In the genomic region with DNA sequence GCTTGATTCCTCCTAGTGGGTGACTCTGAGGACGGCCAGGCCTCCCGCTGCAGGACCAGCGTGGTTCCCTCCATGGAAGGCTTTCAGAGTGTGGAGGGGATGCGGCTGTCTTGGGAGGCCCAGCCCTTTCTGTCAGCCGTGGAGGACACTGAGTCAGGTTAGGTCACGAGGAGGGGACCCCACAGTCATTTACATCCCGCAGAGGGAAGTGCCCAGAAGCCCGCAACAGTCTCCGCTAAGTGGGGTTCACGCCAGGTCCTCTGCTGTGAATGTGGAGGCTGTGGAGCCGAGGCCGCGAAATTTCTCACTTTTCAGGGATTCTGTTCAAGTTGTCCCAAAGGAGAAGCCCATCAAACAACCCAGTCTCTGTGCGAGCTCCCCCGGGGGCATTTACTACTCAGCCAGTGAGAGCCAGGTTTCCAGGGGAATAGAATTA, we compare ENCODE assay signal across 25 cellular contexts. TPM values are rescaled to one million over a fixed set of nuclear protein-coding genes. Genes with fewer than 3 reads are reported as not detected.
DNase-seq lines count a peak whose midpoint lies in the region; ATAC-seq, FAIRE-seq and TF ChIP-seq lines count a peak whose summit lies in the region.
"Had no signal": no experiment of that assay in that cellular context is flagged by ENCODE, and none has a peak within 500 bp of the region (broad histone marks: within the 10 kb centered on the region; RNA-seq: fewer than 3 reads in every experiment).

No MANE protein-coding gene starts in this region.

- no peaks in the 10 kb centered on the region for H3K27me3 ChIP-seq in heart left ventricle
- H3K27me3 ChIP-seq in right atrium auricular region = no peaks in the 10 kb centered on the region
- H3K27me3 ChIP-seq in hepatocyte = no peaks in the 10 kb centered on the region
- no peaks in the 10 kb centered on the region for H3K27me3 ChIP-seq in sigmoid colon
- H3K27me3 ChIP-seq: left lung, testis had no signal

- H3K4me1 ChIP-seq in heart left ventricle (peaks cover 0 to 64% (median 38%) of the 10 kb centered on the region in 12 donors), right atrium auricular region (peaks cover 0 to 20% of the 10 kb centered on the region in 2 donors), hepatocyte (ENCODE audit: insufficient read depth) (peaks cover 47% of the 10 kb centered on the region), sigmoid colon (peaks cover 0 to 50% (median 19%) of the 10 kb centered on the region in 4 donors)
- H3K4me1 ChIP-seq: left lung, parathyroid adenoma, testis had no signal

- TF ChIP-seq POLR2A in heart left ventricle (IDR thresholded peaks at IDR 0.05) = no peak
- no peak for TF ChIP-seq POLR2A in sigmoid colon (IDR thresholded peaks at IDR 0.05)
- TF ChIP-seq POLR2A in H54 (IDR thresholded peaks at IDR 0.05; ENCODE audit: low read depth, low read length) = no peak

- no peak for TF ChIP-seq EP300 in sigmoid colon (IDR thresholded peaks at IDR 0.05)

- H3K79me2 ChIP-seq in hepatocyte = peaks cover 89% of the 10 kb centered on the region
- H3K79me2 ChIP-seq: parathyroid adenoma had no signal

- no peak for DNase-seq in heart left ventricle
- DNase-seq in right atrium auricular region (ENCODE audit: low spot score) = no peak
- no peak for DNase-seq in hepatocyte (ENCODE audit: low spot score)
- DNase-seq in sigmoid colon = peak; percentile 60
- no peak for DNase-seq in type B pancreatic cell (ENCODE audit: extremely low spot score, unreplicated experiment)
- no peak for DNase-seq in GM10248 (ENCODE audit: extremely low spot score)
- DNase-seq in activated CD4-positive, alpha-beta T cell treated with anti-CD3 and anti-CD28 coated beads, Interleukin-2, amount 10 ng/mL, durations not matched to agents 24 days and 14 days = no peak
- DNase-seq in H54 (ENCODE audit: insufficient read length, low spot score) = no peak
- DNase-seq: CD4-positive, alpha-beta memory T cell; DMS 273 treated with DMSO at 0.1 percent for 48 hours; left lung; natural killer cell; NCI-H1417; NCI-H2081 treated with DMSO at 0.1 percent for 48 hours; NCI-H82; OCI-M1; SHP77; stimulated activated CD4-positive, alpha-beta T cell treated with anti-CD3 and anti-CD28 coated beads, Interleukin-1b, Interleukin-23, amount 100 ng/mL, for 48 hours; T-helper 9 cell; testis had no signal

- peak overlapping the region; percentile 43 for H3K27ac Mint-ChIP-seq in type B pancreatic cell
- H3K27ac Mint-ChIP-seq in activated CD4-positive, alpha-beta T cell treated with anti-CD3 and anti-CD28 coated beads, Interleukin-2, amount 10 ng/mL, durations not matched to agents 24 days and 14 days = no peak overlapping the region
- H3K27ac Mint-ChIP-seq: activated naive CD4-positive, alpha-beta T cell treated with anti-CD3 and anti-CD28 coated beads, Interleukin-2, amount 50 U/mL, for 24 hours; dendritic cell treated with granulocyte-macrophage colony-stimulating factor and Interleukin-4, amounts not matched to agents 40 ng/mL and 50 ng/mL, for 4 days had no signal

- peaks cover 28% of the 10 kb centered on the region for H4K20me1 ChIP-seq in hepatocyte (ENCODE audit: insufficient read depth, poor library complexity, severe bottlenecking)

- no peak for ATAC-seq in heart left ventricle
- ATAC-seq: left lung, natural killer cell had no signal

- H3K27me3 Mint-ChIP-seq in type B pancreatic cell = peaks cover 3% of the 10 kb centered on the region
- H3K27me3 Mint-ChIP-seq in activated CD4-positive, alpha-beta T cell treated with anti-CD3 and anti-CD28 coated beads, Interleukin-2, amount 10 ng/mL, durations not matched to agents 24 days and 14 days = no peaks in the 10 kb centered on the region
- H3K27me3 Mint-ChIP-seq: activated naive CD4-positive, alpha-beta T cell treated with anti-CD3 and anti-CD28 coated beads, Interleukin-2, amount 50 U/mL, for 24 hours; CD4-positive, alpha-beta memory T cell; dendritic cell treated with granulocyte-macrophage colony-stimulating factor and Interleukin-4, amounts not matched to agents 40 ng/mL and 50 ng/mL, for 4 days had no signal

- TF ChIP-seq CTCF in heart left ventricle (IDR thresholded peaks at IDR 0.05) = no peak
- TF ChIP-seq CTCF in right atrium auricular region (IDR thresholded peaks at IDR 0.05) = no peak
- TF ChIP-seq CTCF in hepatocyte (IDR thresholded peaks at IDR 0.05; ENCODE audit: poor library complexity) = no peak
- no peak for TF ChIP-seq CTCF in sigmoid colon (IDR thresholded peaks at IDR 0.05)
- no peak for TF ChIP-seq CTCF in type B pancreatic cell (conservative IDR thresholded peaks at IDR 0.05)
- no peak for TF ChIP-seq CTCF in GM10248 (IDR thresholded peaks at IDR 0.05; ENCODE audit: control extremely low read depth, extremely low read depth, low read depth, missing control alignments)

- H3K36me3 ChIP-seq in heart left ventricle (peaks cover 0 to 48% (median 30%) of the 10 kb centered on the region in 9 donors), right atrium auricular region (peaks cover 21% of the 10 kb centered on the region), hepatocyte (replicated peaks; ENCODE audit: insufficient read depth, low read depth) (no peaks in the 10 kb centered on the region), sigmoid colon (peaks cover 0 to 27% (median 11%) of the 10 kb centered on the region in 4 donors)

- H3K4me3 ChIP-seq in heart left ventricle = no peak overlapping the region
- no peak overlapping the region for H3K4me3 ChIP-seq in right atrium auricular region
- H3K4me3 ChIP-seq in hepatocyte = no peak overlapping the region
- no peak overlapping the region for H3K4me3 ChIP-seq in sigmoid colon
- H3K4me3 ChIP-seq: left lung, testis had no signal

- intact Hi-C loops in heart left ventricle (cut with DNase I) = loop anchor here in 8 of 10 donors (5.0 to 10.0 kb wide), 6 partner anchors 64 to 446 kb away; no protein-coding TSS in a partner anchor
- intact Hi-C loops in sigmoid colon (cut with DNase I) = no loop called here
- intact Hi-C loops in activated CD4-positive, alpha-beta T cell treated with anti-CD3 and anti-CD28 coated beads, Interleukin-2, amount 10 ng/mL, durations not matched to agents 24 days and 14 days (cut with micrococcal nuclease) = no loop called here

- WGBS in heart left ventricle, 4 donors = 87 to 96% (median 94%) methylated on average over 7 to 15 of the region's 15 CpGs
- WGBS in hepatocyte (ENCODE audit: low lambda C conversion rate, missing lambda C conversion rate) = 89% methylated on average over 15 of the region's 15 CpGs
- 88 to 92% methylated on average over 15 of the region's 15 CpGs for WGBS in sigmoid colon, 2 donors

- no peak overlapping the region for H3K4me2 ChIP-seq in hepatocyte

- H3K36me3 Mint-ChIP-seq in type B pancreatic cell = peaks cover 52% of the 10 kb centered on the region
- peaks cover 7% of the 10 kb centered on the region for H3K36me3 Mint-ChIP-seq in activated CD4-positive, alpha-beta T cell treated with anti-CD3 and anti-CD28 coated beads, Interleukin-2, amount 10 ng/mL, durations not matched to agents 24 days and 14 days (ENCODE audit: low read depth)

- H2AFZ ChIP-seq in hepatocyte = no peak overlapping the region
- H2AFZ ChIP-seq: parathyroid adenoma had no signal

- no peaks in the 10 kb centered on the region for H3K9me3 ChIP-seq in heart left ventricle
- no peaks in the 10 kb centered on the region for H3K9me3 ChIP-seq in right atrium auricular region
- H3K9me3 ChIP-seq in hepatocyte (ENCODE audit: low read depth) = no peaks in the 10 kb centered on the region
- no peaks in the 10 kb centered on the region for H3K9me3 ChIP-seq in sigmoid colon
- H3K9me3 ChIP-seq: left lung, testis had no signal

- CTCF ChIA-PET in GM10248 (lab: Yijun Ruan, JAX) = interaction anchor here (0.8 kb wide), 1 partner anchor 10 kb away, joined by 4 read pairs; no protein-coding TSS in a partner anchor

- peak overlapping the region in 7 of 12 donors; percentile 37 to 91 (median 71) for H3K27ac ChIP-seq in heart left ventricle
- H3K27ac ChIP-seq in right atrium auricular region = no peak overlapping the region
- H3K27ac ChIP-seq in hepatocyte = peak overlapping the region; percentile 29
- H3K27ac ChIP-seq in sigmoid colon = peak overlapping the region; percentile 45 to 93 (median 53)
- H3K27ac ChIP-seq: 22Rv1, left lung, parathyroid adenoma, testis had no signal

- H3K9me2 ChIP-seq in hepatocyte (replicated peaks; ENCODE audit: insufficient read depth) = no peaks in the 10 kb centered on the region

- no peak for FAIRE-seq in H54 (lab: Jason Lieb, UNC)
- FAIRE-seq: endometrium had no signal

- H3K4me3 Mint-ChIP-seq in type B pancreatic cell = no peak overlapping the region
- H3K4me3 Mint-ChIP-seq in activated CD4-positive, alpha-beta T cell treated with anti-CD3 and anti-CD28 coated beads, Interleukin-2, amount 10 ng/mL, durations not matched to agents 24 days and 14 days = no peak overlapping the region
- H3K4me3 Mint-ChIP-seq: activated naive CD4-positive, alpha-beta T cell treated with anti-CD3 and anti-CD28 coated beads, Interleukin-2, amount 50 U/mL, for 24 hours; CD4-positive, alpha-beta memory T cell; dendritic cell treated with granulocyte-macrophage colony-stimulating factor and Interleukin-4, amounts not matched to agents 40 ng/mL and 50 ng/mL, for 4 days; natural killer cell had no signal

- H3K9me3 Mint-ChIP-seq in type B pancreatic cell = no peaks in the 10 kb centered on the region
- H3K9me3 Mint-ChIP-seq in activated CD4-positive, alpha-beta T cell treated with anti-CD3 and anti-CD28 coated beads, Interleukin-2, amount 10 ng/mL, durations not matched to agents 24 days and 14 days = no peaks in the 10 kb centered on the region
- H3K9me3 Mint-ChIP-seq: activated naive CD4-positive, alpha-beta T cell treated with anti-CD3 and anti-CD28 coated beads, Interleukin-2, amount 50 U/mL, for 24 hours; CD4-positive, alpha-beta memory T cell; dendritic cell treated with granulocyte-macrophage colony-stimulating factor and Interleukin-4, amounts not matched to agents 40 ng/mL and 50 ng/mL, for 4 days; natural killer cell had no signal

- POLR2A ChIA-PET in GM10248 (lab: Yijun Ruan, JAX) = no interaction called here

- H3K4me1 Mint-ChIP-seq in type B pancreatic cell (ENCODE audit: unreplicated experiment) = peaks cover 68% of the 10 kb centered on the region
- H3K4me1 Mint-ChIP-seq in activated CD4-positive, alpha-beta T cell treated with anti-CD3 and anti-CD28 coated beads, Interleukin-2, amount 10 ng/mL, durations not matched to agents 24 days and 14 days = no peaks in the 10 kb centered on the region

RNA-seq across cellular contexts. Expression of a gene that starts 8.8 kb away (rescaled TPM):
- 10 to 100 TPM; 15.7 to 56.3 (median 49.4) TPM for total RNA-seq in heart left ventricle
- 10 to 100 TPM; 12.8 to 24.5 TPM for polyA plus RNA-seq in heart left ventricle
- total RNA-seq in right atrium auricular region = 10 to 100 TPM; 49.7 to 60.5 TPM
- total RNA-seq in hepatocyte = 47.1 and 49.5 TPM in 2 replicates
- polyA plus RNA-seq in hepatocyte = 58.9 and 61.4 TPM in 2 replicates
- 10 to 100 TPM; 17.0 to 39.1 (median 21.6) TPM for total RNA-seq in sigmoid colon
- 10 to 100 TPM in 1 of 3 donors, 1 to 10 TPM in 2; 1.6 to 11.4 (median 9.8) TPM for polyA plus RNA-seq in sigmoid colon
- total RNA-seq in type B pancreatic cell (ENCODE audit: low replicate concordance) = 43.6 and 44.6 TPM in 2 replicates
- 0.58 and 0.64 TPM in 2 replicates for total RNA-seq in activated CD4-positive, alpha-beta T cell treated with anti-CD3 and anti-CD28 coated beads, Interleukin-2, amount 10 ng/mL, durations not matched to agents 24 days and 14 days

Comparison
In these comparisons a context has a peak if more than half of its experiments do, and no peak if none do; other contexts are left out.
1. H3K27ac ChIP-seq: peak in heart left ventricle (7 of 12), hepatocyte (single experiment) and sigmoid colon (4 of 4); none in right atrium auricular region (0 of 2).
2. RNA of a gene that starts 8.8 kb away (total RNA-seq): 49.7 to 60.5 TPM in right atrium auricular region, 47.1 to 49.5 TPM in hepatocyte, 15.7 to 56.3 TPM in heart left ventricle, 43.6 to 44.6 TPM in type B pancreatic cell and 17.0 to 39.1 TPM in sigmoid colon; 0.58 to 0.64 TPM in activated CD4-positive, alpha-beta T cell treated with anti-CD3 and anti-CD28 coated beads, Interleukin-2, amount 10 ng/mL, durations not matched to agents 24 days and 14 days; every median in the first group is over 10 times any median in the second.
3. intact Hi-C loops: an anchor here in heart left ventricle (5.0 to 10.0 kb wide); none called in sigmoid colon and activated CD4-positive, alpha-beta T cell treated with anti-CD3 and anti-CD28 coated beads, Interleukin-2, amount 10 ng/mL, durations not matched to agents 24 days and 14 days.